28 cellular contexts compared by ENCODE assay signal in genomic region chr5:155978805-155979204, GRCh38.
DNase-seq lines count a peak whose midpoint lies in the region; ATAC-seq and TF ChIP-seq lines count a peak whose summit lies in the region.
"Had no signal": no experiment of that assay in that cellular context is flagged by ENCODE, and none has a peak within 500 bp of the region (broad histone marks: within the 10 kb centered on the region; RNA-seq: fewer than 3 reads in every experiment).

No MANE protein-coding gene starts in this region.

- no TSS peak for BruUV-seq in IMR-90 (replicated peaks; lab: Mats Ljungman, UMichigan)

- H3K27me3 ChIP-seq in IMR-90 (ENCODE audit: control insufficient read depth, insufficient read depth, low read length) (no peaks in the 10 kb centered on the region), heart right ventricle (no peaks in the 10 kb centered on the region), smooth muscle cell (ENCODE audit: low read depth) (no peaks in the 10 kb centered on the region), left lung (no peaks in the 10 kb centered on the region)
- H3K27me3 ChIP-seq: gastroesophageal sphincter, upper lobe of right lung had no signal

- H3K9me1 ChIP-seq in IMR-90 (ENCODE audit: insufficient read depth, low read length) = 0 out of 2 replicates have a peak, but pooled peaks cover 4% of the 10 kb centered on the region

- 100% methylated on average over 1 of the region's 2 CpGs; no CpG with 5 or more reads in 1 of the 2 experiments for WGBS in IMR-90 (ENCODE audit: extremely low coverage in 2 of 2, insufficient read length in 1 of 2), 2 experiments
- 37 to 51% methylated on average over 2 of the region's 2 CpGs for WGBS in heart right ventricle, 2 donors
- 67% methylated on average over 2 of the region's 2 CpGs for WGBS in smooth muscle cell (ENCODE audit: low lambda C conversion rate)

- peak overlapping the region; percentile 20; the same call in 1 of the 3 replicates for H2BK15ac ChIP-seq in IMR-90 (ENCODE audit: low read depth, low read length)

- no peak overlapping the region for H3K56ac ChIP-seq in IMR-90 (ENCODE audit: extremely low read depth, insufficient read depth, low read length)

- no peak overlapping the region for H4K5ac ChIP-seq in IMR-90 (ENCODE audit: low read depth, low read length)

- H2BK120ac ChIP-seq in IMR-90 (ENCODE audit: low read depth, low read length) = peak overlapping the region; percentile 42

- H3K36me3 ChIP-seq in IMR-90 (ENCODE audit: control insufficient read depth, insufficient read depth, low read length) (no peaks in the 10 kb centered on the region), heart right ventricle (no peaks in the 10 kb centered on the region), smooth muscle cell (ENCODE audit: low read depth) (no peaks in the 10 kb centered on the region), left lung (no peaks in the 10 kb centered on the region)
- H3K36me3 ChIP-seq: gastroesophageal sphincter, lower lobe of right lung, upper lobe of right lung, WERI-Rb-1 had no signal

- no peak for ATAC-seq in IMR-90 (ENCODE audit: low read depth)
- ATAC-seq in heart right ventricle = peak in 6 of 8 donors; percentile 65 to 85 (median 70)
- no peak for ATAC-seq in GM21447 (IDR thresholded peaks at IDR 0.05; ENCODE audit: unreplicated experiment)
- no peak for ATAC-seq in left lung
- ATAC-seq: CD8-positive, alpha-beta T cell; gastroesophageal sphincter; K562; lower lobe of right lung; natural killer cell treated with Interleukin-12 subunit alpha and Interleukin-12 subunit beta and Interleukin-15 and Interleukin-18, amount 100 ng/mL, for 72 hours; upper lobe of right lung had no signal

- H3K27ac ChIP-seq in IMR-90 (ENCODE audit: insufficient read depth, low read length) (no peak overlapping the region), heart right ventricle (peak overlapping the region in 2 of 10 donors; percentile 7 to 10), smooth muscle cell (ENCODE audit: low read depth) (no peak overlapping the region), left lung (no peak overlapping the region)
- H3K27ac ChIP-seq: 22Rv1, gastroesophageal sphincter, lower lobe of right lung, PC-9, upper lobe of right lung had no signal

- H4K8ac ChIP-seq in IMR-90 (ENCODE audit: low read depth in 2 of 2, low read length in 2 of 2) = no peak overlapping the region

- H3K23ac ChIP-seq in IMR-90 (ENCODE audit: low read depth, low read length) = no peak overlapping the region

- H3K4me3 ChIP-seq in IMR-90 (ENCODE audit: insufficient read depth, low read depth, low read length) (no peak overlapping the region), heart right ventricle (no peak overlapping the region), smooth muscle cell (no peak overlapping the region), left lung (no peak overlapping the region)
- H3K4me3 ChIP-seq: gastroesophageal sphincter, K562, lower lobe of right lung, PC-9, upper lobe of right lung had no signal

- TF ChIP-seq POLR2A in IMR-90 (IDR thresholded peaks at IDR 0.05; ENCODE audit: low read depth, low read length) = no peak

- H3K4me2 ChIP-seq in IMR-90 (ENCODE audit: low read depth, low read length) = no peak overlapping the region
- no peak overlapping the region for H3K4me2 ChIP-seq in smooth muscle cell
- H3K4me2 ChIP-seq: PC-9 had no signal

- no peak overlapping the region for H2AK9ac ChIP-seq in IMR-90 (replicated peaks; ENCODE audit: low read depth, low read length, poor library complexity)

- no peak overlapping the region for H3K4ac ChIP-seq in IMR-90 (ENCODE audit: low read depth, low read length)

- H3F3A ChIP-seq in smooth muscle cell (ENCODE audit: low read depth) = no peaks in the 10 kb centered on the region

- in situ Hi-C loops in IMR-90 (cut with MboI; ENCODE audit: low sequenced_read_pairs) = no loop called here

- H2BK5ac ChIP-seq in IMR-90 (ENCODE audit: low read depth, low read length, poor library complexity, severe bottlenecking) = no peak overlapping the region

- no peak overlapping the region for H3K9ac ChIP-seq in IMR-90 (ENCODE audit: low read depth, low read length)
- H3K9ac ChIP-seq in smooth muscle cell (ENCODE audit: low read depth) = no peak overlapping the region

- no peak overlapping the region for H3K18ac ChIP-seq in IMR-90 (ENCODE audit: low read depth, low read length)

- peak; percentile 2 for DNase-seq in DMS79 treated with DMSO at 0.1 percent for 48 hours (lab: John Stamatoyannopoulos, UW)
- no peak for DNase-seq in DMS79 (lab: John Stamatoyannopoulos, UW)
- no peak for DNase-seq in IMR-90
- DNase-seq in heart right ventricle = peak in 1 of 2 donors; percentile 11
- peak; percentile 49 for DNase-seq in superior temporal gyrus (ENCODE audit: extremely low spot score)
- no peak for DNase-seq in smooth muscle cell (lab: John Stamatoyannopoulos, UW; ENCODE audit: unreplicated experiment)
- no peak for DNase-seq in left lung
- DNase-seq: activated CD4-positive, alpha-beta T cell treated with anti-CD3 and anti-CD28 coated beads for 48 hours; activated gamma-delta T cell; activated naive CD8-positive, alpha-beta T cell treated with anti-CD3 and anti-CD28 coated beads, Interleukin-2, amount 10 ng/mL, durations not matched to agents 7 days and 5 days; activated T-cell treated with anti-CD3 and anti-CD28 coated beads, Interleukin-2, amount 50 U/mL, for 24 hours; AML-193; CD8-positive, alpha-beta T cell; central memory CD4-positive, alpha-beta T cell; DMS153; lower lobe of right lung; NCI-H1105 treated with DMSO at 0.1 percent for 48 hours; NCI-H2029 treated with DMSO at 0.1 percent for 48 hours; NK-92 treated with Interleukin-12 subunit alpha and Interleukin-12 subunit beta, amount 100 ng/mL, for 24 hours; PC-9; SHP77 treated with DMSO at 0.1 percent for 48 hours; upper lobe of right lung; WERI-Rb-1 had no signal

- no peaks in the 10 kb centered on the region for H3K79me2 ChIP-seq in smooth muscle cell (ENCODE audit: low read depth)

- CTCF ChIA-PET in IMR-90 (lab: Yijun Ruan, JAX) = interaction anchor here (0.6 to 1.1 kb wide), 2 partner anchors 17 to 1175 kb away, joined by 3 to 4 read pairs; no protein-coding TSS in a partner anchor

- peaks cover 12% of the 10 kb centered on the region; the same call in 1 of the 2 replicates for H3K4me1 ChIP-seq in IMR-90 (ENCODE audit: control insufficient read depth, insufficient read depth, low read length)
- peaks cover 0 to 24% (median 19%) of the 10 kb centered on the region in 9 donors for H3K4me1 ChIP-seq in heart right ventricle
- no peaks in the 10 kb centered on the region for H3K4me1 ChIP-seq in smooth muscle cell (ENCODE audit: low read depth)
- no peaks in the 10 kb centered on the region for H3K4me1 ChIP-seq in left lung
- H3K4me1 ChIP-seq: gastroesophageal sphincter, lower lobe of right lung, upper lobe of right lung had no signal

- no peak overlapping the region for H2BK20ac ChIP-seq in IMR-90 (ENCODE audit: low read depth, low read length)

- POLR2A ChIA-PET in IMR-90 (lab: Charles Lee; ENCODE audit: unreplicated experiment) = no interaction called here

- H3K14ac ChIP-seq in IMR-90 (replicated peaks; ENCODE audit: low read depth, low read length) = no peak overlapping the region

- H3K79me1 ChIP-seq in IMR-90 (ENCODE audit: low read depth in 1 of 2, low read length in 2 of 2) = no peaks in the 10 kb centered on the region

- H3K9me3 ChIP-seq in IMR-90 (ENCODE audit: control insufficient read depth, insufficient read depth, low read length) (no peaks in the 10 kb centered on the region), heart right ventricle (no peaks in the 10 kb centered on the region), smooth muscle cell (replicated peaks; ENCODE audit: low read depth) (no peaks in the 10 kb centered on the region), left lung (no peaks in the 10 kb centered on the region)
- H3K9me3 ChIP-seq: gastroesophageal sphincter, lower lobe of right lung, upper lobe of right lung had no signal

- no peak overlapping the region; the same call in 1 of the 2 replicates for H4K91ac ChIP-seq in IMR-90 (ENCODE audit: insufficient read depth, low read depth, low read length)

- TF ChIP-seq RAD21 in IMR-90 (IDR thresholded peaks at IDR 0.05; ENCODE audit: low read length) = no peak

- TF ChIP-seq CTCF in IMR-90 (conservative IDR thresholded peaks at IDR 0.05; ENCODE audit: low read depth, low read length) (no peak), heart right ventricle (IDR thresholded peaks at IDR 0.05) (no peak), smooth muscle cell (IDR thresholded peaks at IDR 0.05; ENCODE audit: borderline replicate concordance, insufficient read depth, poor library complexity, severe bottlenecking) (no peak), left lung (IDR thresholded peaks at IDR 0.05) (no peak)

- H2AK5ac ChIP-seq in IMR-90 (ENCODE audit: low read depth, low read length) = no peak overlapping the region

- dilution Hi-C loops in IMR-90 (cut with HindIII; ENCODE audit: low sequenced_read_pairs, unreplicated experiment) = no loop called here

- intact Hi-C loops in IMR-90 (cut with micrococcal nuclease) = no loop called here
- intact Hi-C loops in heart right ventricle (cut with DNase I) = no loop called here
- intact Hi-C loops in left lung (cut with DNase I) = no loop called here

- no peak overlapping the region for H2AFZ ChIP-seq in IMR-90 (replicated peaks; ENCODE audit: low read length, poor library complexity)
- no peak overlapping the region for H2AFZ ChIP-seq in smooth muscle cell (ENCODE audit: low read depth)
- H2AFZ ChIP-seq: PC-9 had no signal

- no peaks in the 10 kb centered on the region for H4K20me1 ChIP-seq in IMR-90 (ENCODE audit: insufficient read depth, low read length)
- H4K20me1 ChIP-seq in smooth muscle cell (ENCODE audit: low read depth) = no peaks in the 10 kb centered on the region

TF ChIP-seq in IMR-90, 13 proteins besides CTCF, POLR2A, EP300 and RAD21 (continues in another document):
- TF ChIP-seq NFE2L2 (IDR thresholded peaks at IDR 0.05; ENCODE audit: low read depth, low read length) (no peak), SMC3 (IDR thresholded peaks at IDR 0.05; ENCODE audit: low read depth, low read length) (no peak), BHLHE40 (IDR thresholded peaks at IDR 0.05; ENCODE audit: low read depth, low read length) (no peak), CHD1 (IDR thresholded peaks at IDR 0.05; ENCODE audit: low read depth, low read length) (no peak), USF2 (IDR thresholded peaks at IDR 0.05; ENCODE audit: low read depth, low read length) (no peak), RCOR1 (IDR thresholded peaks at IDR 0.05; ENCODE audit: insufficient replicate concordance, low read length) (no peak), RFX5 (IDR thresholded peaks at IDR 0.05; ENCODE audit: low read depth, low read length) (no peak)

Comparison
In these comparisons a context has a peak if more than half of its experiments do, and no peak if none do; other contexts are left out.
1. DNase-seq: peak in DMS79 treated with DMSO at 0.1 percent for 48 hours (single experiment) and superior temporal gyrus (single experiment); none in DMS79 (single experiment), IMR-90 (single experiment), smooth muscle cell (single experiment) and left lung (0 of 2).
2. ATAC-seq: peak in heart right ventricle (6 of 8); none in IMR-90 (single experiment), GM21447 (single experiment) and left lung (single experiment).